ENCODE assay signal across 27 cellular contexts in the genomic region with DNA sequence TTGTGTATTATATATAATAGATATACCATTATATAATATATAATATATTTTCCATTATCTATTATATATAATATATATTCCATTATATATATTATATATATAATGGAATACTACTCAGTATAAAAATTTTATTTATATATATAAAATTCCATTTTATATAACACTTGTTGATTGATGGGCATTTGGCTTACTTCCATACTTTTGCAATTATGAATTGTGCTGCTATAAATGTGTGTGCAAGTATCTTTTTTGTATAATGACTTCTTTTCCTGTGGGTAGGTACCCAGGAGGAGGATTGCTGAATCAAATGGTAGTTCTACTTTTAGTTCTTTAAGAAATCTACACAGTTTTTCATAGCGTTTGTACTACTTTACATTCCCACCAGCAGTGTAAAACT.
"Had no signal": no experiment of that assay in that cellular context is flagged by ENCODE, and none has a peak within 500 bp of the region (broad histone marks: within the 10 kb centered on the region; RNA-seq: fewer than 3 reads in every experiment).

No MANE protein-coding gene starts in this region.

- H3K4me1 ChIP-seq: ascending aorta, breast epithelium, esophagus muscularis mucosa, foreskin keratinocyte, gastrocnemius medialis, heart left ventricle had no signal

- H3K9me3 ChIP-seq: ascending aorta, breast epithelium, esophagus muscularis mucosa, gastrocnemius medialis had no signal

- DNase-seq: activated CD4-positive, alpha-beta memory T cell treated with anti-CD3 and anti-CD28 coated beads, Interleukin-2, amount 10 ng/mL, durations not matched to agents 7 days and 5 days; activated CD4-positive, alpha-beta T cell treated with anti-CD3 and anti-CD28 coated beads for 1 hour; activated CD4-positive, alpha-beta T cell treated with anti-CD3 and anti-CD28 coated beads for 4 hours; activated CD4-positive, alpha-beta T cell treated with anti-CD3 and anti-CD28 coated beads, Interleukin-2, amount 10 ng/mL, durations not matched to agents 7 days and 5 days; activated CD4-positive, alpha-beta T cell treated with anti-CD3 and anti-CD28 coated beads, Interleukin-2, amount 50 U/mL, for 4 hours; activated CD8-positive, alpha-beta memory T cell treated with anti-CD3 and anti-CD28 coated beads, Interleukin-2, amount 50 U/mL, for 48 hours; activated gamma-delta T cell; activated naive CD4-positive, alpha-beta T cell; activated naive CD4-positive, alpha-beta T cell treated with anti-CD3 and anti-CD28 coated beads, Interleukin-2, amount 10 ng/mL, durations not matched to agents 7 days and 5 days; activated naive CD8-positive, alpha-beta T cell treated with anti-CD3 and anti-CD28 coated beads, Interleukin-2, amount 10 ng/mL, durations not matched to agents 7 days and 5 days; activated T-cell treated with anti-CD3 and anti-CD28 coated beads for 4 hours; activated T-cell treated with anti-CD3 and anti-CD28 coated beads, Interleukin-2, amount 50 U/mL, for 24 hours; activated T-cell treated with anti-CD3 and anti-CD28 coated beads, Interleukin-2, amount 50 U/mL, for 72 hours; dorsolateral prefrontal cortex; effector memory CD4-positive, alpha-beta T cell; endodermal cell; foreskin keratinocyte; gastrocnemius medialis; glutamatergic neuron; heart left ventricle; hypothalamus had no signal

- H3K27me3 ChIP-seq: ascending aorta, breast epithelium, cardiac muscle cell, dorsolateral prefrontal cortex, esophagus muscularis mucosa, foreskin keratinocyte, gastrocnemius medialis, heart left ventricle had no signal

- ATAC-seq: activated naive CD4-positive, alpha-beta T cell treated with anti-CD3 and anti-CD28 coated beads, Interleukin-2, amount 50 U/mL, for 72 hours; activated T-cell treated with anti-CD3 and anti-CD28 coated beads, Interleukin-2, amount 50 U/mL, for 72 hours; foreskin keratinocyte; gastrocnemius medialis; heart left ventricle had no signal

- H3K36me3 ChIP-seq: ascending aorta, breast epithelium, cardiac muscle cell, esophagus muscularis mucosa, gastrocnemius medialis, heart left ventricle had no signal

- H3K4me3 ChIP-seq: ascending aorta, breast epithelium, cardiac muscle cell, coronary artery, dorsolateral prefrontal cortex, esophagus muscularis mucosa, gastrocnemius medialis, heart left ventricle had no signal

- H3K27ac ChIP-seq: ascending aorta, breast epithelium, cardiac muscle cell, coronary artery, dorsolateral prefrontal cortex, esophagus muscularis mucosa, foreskin keratinocyte, gastrocnemius medialis, heart left ventricle had no signal
